Comparison of ENCODE assay signal across 27 cellular contexts in genomic region chr11:41175304-41175972, GRCh38.
DNase-seq lines count a peak whose midpoint lies in the region; ATAC-seq and TF ChIP-seq lines count a peak whose summit lies in the region.
"Had no signal": no experiment of that assay in that cellular context is flagged by ENCODE, and none has a peak within 500 bp of the region (broad histone marks: within the 10 kb centered on the region; RNA-seq: fewer than 3 reads in every experiment).

No MANE protein-coding gene starts in this region.

- no peak overlapping the region for H3K4me2 ChIP-seq in mammary epithelial cell (ENCODE audit: insufficient read depth, low read depth, low read length)
- H3K4me2 ChIP-seq: hepatocyte had no signal

- in situ Hi-C loops in mammary epithelial cell (cut with MboI; ENCODE audit: low sequenced_read_pairs in 2 of 2): loop anchor here (25.0 kb wide), 1 partner anchor 863 kb away; no protein-coding TSS in a partner anchor

- no peak overlapping the region for H3K27ac Mint-ChIP-seq in activated naive CD8-positive, alpha-beta T cell treated with anti-CD3 and anti-CD28 coated beads for 36 hours
- H3K27ac Mint-ChIP-seq: activated CD8-positive, alpha-beta T cell treated with anti-CD3 and anti-CD28 coated beads, Interleukin-2, amount 10 ng/mL, durations not matched to agents 7 days and 5 days; IgD-negative memory B cell; naive thymus-derived CD8-positive, alpha-beta T cell; type B pancreatic cell had no signal

- dilution Hi-C loops in mammary epithelial cell (cut with HindIII; ENCODE audit: low sequenced_read_pairs): no loop called here

- H3K36me3 ChIP-seq in mammary epithelial cell (ENCODE audit: insufficient read depth, low read length) (no peaks in the 10 kb centered on the region), liver (ENCODE audit: control insufficient read depth in 4 of 4, insufficient read depth in 3 of 4, low read depth in 1 of 4, low read length in 3 of 4) (no peaks in the 10 kb centered on the region)
- H3K36me3 ChIP-seq: BE2C, gastroesophageal sphincter, left ventricle myocardium inferior, ovary, right atrium auricular region had no signal

- CTCF ChIA-PET in mammary epithelial cell (lab: Charles Lee; ENCODE audit: low non-redundant PET): interaction anchor here (0.6 kb wide), 1 partner anchor 215 kb away, joined by 5 read pairs; no protein-coding TSS in a partner anchor

- no peaks in the 10 kb centered on the region for H3K79me2 ChIP-seq in mammary epithelial cell (ENCODE audit: insufficient read depth, low read length)
- H3K79me2 ChIP-seq: hepatocyte had no signal

- ATAC-seq in GM21367 (IDR thresholded peaks at IDR 0.05; ENCODE audit: unreplicated experiment): no peak
- ATAC-seq: activated CD8-positive, alpha-beta T cell treated with anti-CD3 and anti-CD28 coated beads, Interleukin-2, amount 10 ng/mL, durations not matched to agents 7 days and 5 days; gastroesophageal sphincter; naive thymus-derived CD8-positive, alpha-beta T cell had no signal

- no peak overlapping the region for H2AFZ ChIP-seq in mammary epithelial cell (ENCODE audit: low read depth, low read length)
- H2AFZ ChIP-seq: hepatocyte had no signal

- no peaks in the 10 kb centered on the region for H3K4me1 Mint-ChIP-seq in activated naive CD8-positive, alpha-beta T cell treated with anti-CD3 and anti-CD28 coated beads for 36 hours
- H3K4me1 Mint-ChIP-seq: naive thymus-derived CD8-positive, alpha-beta T cell had no signal

- WGBS in mammary epithelial cell (ENCODE audit: low coverage, missing lambda C conversion rate): 11% methylated on average over 1 of the region's 1 CpG
- 52% methylated on average over 1 of the region's 1 CpG for WGBS in liver

- no peaks in the 10 kb centered on the region for H3K27me3 Mint-ChIP-seq in activated naive CD8-positive, alpha-beta T cell treated with anti-CD3 and anti-CD28 coated beads for 36 hours
- H3K27me3 Mint-ChIP-seq: IgD-negative memory B cell; naive thymus-derived CD8-positive, alpha-beta T cell; type B pancreatic cell had no signal

- peak; percentile 40; the same call in 1 of the 2 replicates for TF ChIP-seq CTCF in LNCaP clone FGC (IDR thresholded peaks at IDR 0.05; ENCODE audit: control insufficient read depth, extremely low read depth, insufficient read depth)
- TF ChIP-seq CTCF in mammary epithelial cell (conservative IDR thresholded peaks at IDR 0.05 in 1 of 2, IDR thresholded peaks at IDR 0.05 in 1 of 2; ENCODE audit: extremely low read depth in 1 of 2, insufficient read depth in 1 of 2, low read depth in 1 of 2, low read length in 2 of 2): peak in 1 of 2 donors; percentile 53
- TF ChIP-seq CTCF in liver (IDR thresholded peaks at IDR 0.05; ENCODE audit: low read depth, low read length, missing input control): no peak

- peaks cover 8% of the 10 kb centered on the region for H3K9me3 Mint-ChIP-seq in activated naive CD8-positive, alpha-beta T cell treated with anti-CD3 and anti-CD28 coated beads for 36 hours
- H3K9me3 Mint-ChIP-seq: type B pancreatic cell had no signal

- H3K27ac ChIP-seq in mammary epithelial cell (ENCODE audit: insufficient read depth, low read depth, low read length) (no peak overlapping the region), liver (ENCODE audit: low read depth in 1 of 2, low read length in 2 of 2) (no peak overlapping the region)
- H3K27ac ChIP-seq: gastroesophageal sphincter, hepatocyte, left ventricle myocardium inferior, ovary, right atrium auricular region, SK-N-MC had no signal

- DNase-seq in ELR (ENCODE audit: low read depth) (peak; percentile 2), LNCaP clone FGC (ENCODE audit: low read depth) (peak; percentile 15), mammary epithelial cell (peak; percentile 8), NCI-H748 (lab: John Stamatoyannopoulos, UW; ENCODE audit: unreplicated experiment) (no peak), nucleus accumbens (lab: John Stamatoyannopoulos, UW) (no peak)
- DNase-seq in activated naive CD8-positive, alpha-beta T cell treated with anti-CD3 and anti-CD28 coated beads for 36 hours: no peak
- DNase-seq: ACHN; activated CD8-positive, alpha-beta T cell treated with anti-CD3 and anti-CD28 coated beads, Interleukin-2, amount 10 ng/mL, durations not matched to agents 7 days and 5 days; activated effector memory CD4-positive, alpha-beta T cell treated with anti-CD3 and anti-CD28 coated beads, Interleukin-2, amount 50 U/mL, for 16 hours; BE2C; dermis blood vessel endothelial cell; islet precursor cell; left ventricle myocardium inferior; naive thymus-derived CD8-positive, alpha-beta T cell; NCI-H1105 treated with DMSO at 0.1 percent for 48 hours; NCI-H1930; NCI-H524 treated with DMSO at 0.1 percent for 48 hours; ovary; stimulated activated CD4-positive, alpha-beta T cell treated with anti-CD3 and anti-CD28 coated beads, Interleukin-2, amount 100 ng/mL, for 48 hours had no signal

- BruUV-seq in mammary epithelial cell (replicated peaks; lab: Mats Ljungman, UMichigan): no TSS peak

- no peaks in the 10 kb centered on the region for H3K27me3 ChIP-seq in mammary epithelial cell (ENCODE audit: insufficient read depth, low read length)
- no peaks in the 10 kb centered on the region for H3K27me3 ChIP-seq in liver (ENCODE audit: control insufficient read depth in 4 of 4, insufficient read depth in 4 of 4, low read length in 3 of 4)
- H3K27me3 ChIP-seq: BE2C, gastroesophageal sphincter, hepatocyte, ovary, right atrium auricular region had no signal

- no peak overlapping the region for H3K4me3 Mint-ChIP-seq in activated naive CD8-positive, alpha-beta T cell treated with anti-CD3 and anti-CD28 coated beads for 36 hours
- H3K4me3 Mint-ChIP-seq: activated CD8-positive, alpha-beta T cell treated with anti-CD3 and anti-CD28 coated beads, Interleukin-2, amount 10 ng/mL, durations not matched to agents 7 days and 5 days; IgD-negative memory B cell; naive thymus-derived CD8-positive, alpha-beta T cell; type B pancreatic cell had no signal

- H3K9me3 ChIP-seq in mammary epithelial cell (replicated peaks; ENCODE audit: insufficient read depth, low read length) (no peaks in the 10 kb centered on the region), liver (ENCODE audit: control insufficient read depth in 4 of 4, low read length in 3 of 4) (no peaks in the 10 kb centered on the region)
- H3K9me3 ChIP-seq: BE2C, gastroesophageal sphincter, left ventricle myocardium inferior, ovary, right atrium auricular region had no signal

- H3K4me1 ChIP-seq in mammary epithelial cell (ENCODE audit: insufficient read depth, low read length) (no peaks in the 10 kb centered on the region), liver (ENCODE audit: control insufficient read depth in 4 of 4, insufficient read depth in 4 of 4, low read length in 3 of 4) (no peaks in the 10 kb centered on the region)
- H3K4me1 ChIP-seq: BE2C, gastroesophageal sphincter, left ventricle myocardium inferior, right atrium auricular region had no signal

- TF ChIP-seq RAD21 in liver (IDR thresholded peaks at IDR 0.05): peak; percentile 39 to 58

- no peak overlapping the region for H3K4me3 ChIP-seq in LNCaP clone FGC (ENCODE audit: low read depth, low read length)
- no peak overlapping the region for H3K4me3 ChIP-seq in mammary epithelial cell (replicated peaks in 1 of 3; ENCODE audit: insufficient read depth in 1 of 3, low read depth in 2 of 3, low read length in 3 of 3)
- no peak overlapping the region for H3K4me3 ChIP-seq in liver (ENCODE audit: low read depth in 1 of 3, low read length in 3 of 3)
- H3K4me3 ChIP-seq: gastroesophageal sphincter, hepatocyte, left ventricle myocardium inferior, ovary, right atrium auricular region, SK-N-MC had no signal

- H4K20me1 ChIP-seq in mammary epithelial cell (ENCODE audit: insufficient read depth, low read length): no peaks in the 10 kb centered on the region

- intact Hi-C loops in mammary epithelial cell (cut with micrococcal nuclease): loop anchor here (1.0 to 5.0 kb wide), 2 partner anchors 250 to 303 kb away; no protein-coding TSS in a partner anchor

- H3K9ac ChIP-seq in mammary epithelial cell (ENCODE audit: insufficient read depth, low read length): no peak overlapping the region
- no peak overlapping the region for H3K9ac ChIP-seq in liver (ENCODE audit: low read depth in 1 of 2, low read length in 2 of 2)

- H3K36me3 Mint-ChIP-seq in activated naive CD8-positive, alpha-beta T cell treated with anti-CD3 and anti-CD28 coated beads for 36 hours: no peaks in the 10 kb centered on the region
- H3K36me3 Mint-ChIP-seq: IgD-negative memory B cell, type B pancreatic cell had no signal

TF ChIP-seq in liver, 16 proteins besides CTCF, POLR2A, EP300 and RAD21 (continues in another document):
- no peak for TF ChIP-seq RXRA (IDR thresholded peaks at IDR 0.05)
- TF ChIP-seq, protein P1, sequence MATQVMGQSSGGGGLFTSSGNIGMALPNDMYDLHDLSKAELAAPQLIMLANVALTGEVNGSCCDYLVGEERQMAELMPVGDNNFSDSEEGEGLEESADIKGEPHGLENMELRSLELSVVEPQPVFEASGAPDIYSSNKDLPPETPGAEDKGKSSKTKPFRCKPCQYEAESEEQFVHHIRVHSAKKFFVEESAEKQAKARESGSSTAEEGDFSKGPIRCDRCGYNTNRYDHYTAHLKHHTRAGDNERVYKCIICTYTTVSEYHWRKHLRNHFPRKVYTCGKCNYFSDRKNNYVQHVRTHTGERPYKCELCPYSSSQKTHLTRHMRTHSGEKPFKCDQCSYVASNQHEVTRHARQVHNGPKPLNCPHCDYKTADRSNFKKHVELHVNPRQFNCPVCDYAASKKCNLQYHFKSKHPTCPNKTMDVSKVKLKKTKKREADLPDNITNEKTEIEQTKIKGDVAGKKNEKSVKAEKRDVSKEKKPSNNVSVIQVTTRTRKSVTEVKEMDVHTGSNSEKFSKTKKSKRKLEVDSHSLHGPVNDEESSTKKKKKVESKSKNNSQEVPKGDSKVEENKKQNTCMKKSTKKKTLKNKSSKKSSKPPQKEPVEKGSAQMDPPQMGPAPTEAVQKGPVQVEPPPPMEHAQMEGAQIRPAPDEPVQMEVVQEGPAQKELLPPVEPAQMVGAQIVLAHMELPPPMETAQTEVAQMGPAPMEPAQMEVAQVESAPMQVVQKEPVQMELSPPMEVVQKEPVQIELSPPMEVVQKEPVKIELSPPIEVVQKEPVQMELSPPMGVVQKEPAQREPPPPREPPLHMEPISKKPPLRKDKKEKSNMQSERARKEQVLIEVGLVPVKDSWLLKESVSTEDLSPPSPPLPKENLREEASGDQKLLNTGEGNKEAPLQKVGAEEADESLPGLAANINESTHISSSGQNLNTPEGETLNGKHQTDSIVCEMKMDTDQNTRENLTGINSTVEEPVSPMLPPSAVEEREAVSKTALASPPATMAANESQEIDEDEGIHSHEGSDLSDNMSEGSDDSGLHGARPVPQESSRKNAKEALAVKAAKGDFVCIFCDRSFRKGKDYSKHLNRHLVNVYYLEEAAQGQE (IDR thresholded peaks at IDR 0.05): no peak
- TF ChIP-seq FOXA2 (IDR thresholded peaks at IDR 0.05): no peak
- no peak for TF ChIP-seq YY1 (IDR thresholded peaks at IDR 0.05)
- TF ChIP-seq MAX (IDR thresholded peaks at IDR 0.05): no peak
- TF ChIP-seq NR2F2 (IDR thresholded peaks at IDR 0.05): no peak

Comparison
In these comparisons a context has a peak if more than half of its experiments do, and no peak if none do; other contexts are left out.
1. DNase-seq: peak in ELR (single experiment), LNCaP clone FGC (single experiment) and mammary epithelial cell (single experiment); none in activated naive CD8-positive, alpha-beta T cell treated with anti-CD3 and anti-CD28 coated beads for 36 hours (single experiment), NCI-H748 (single experiment) and nucleus accumbens (0 of 56).